2 cellular contexts compared by ENCODE assay signal in genomic region chr5:180346358-180346757, GRCh38.
TF ChIP-seq lines count a peak whose summit lies in the region.

No MANE protein-coding gene starts in this region.

TF ChIP-seq in WTC11, 78 proteins besides CTCF, POLR2A, EP300 and RAD21 (continues in another document):
- no peak for TF ChIP-seq PREB (CRISPR knock-in tag; IDR thresholded peaks at IDR 0.05; ENCODE audit: borderline replicate concordance)
- no peak for TF ChIP-seq ZNF281 (CRISPR knock-in tag; IDR thresholded peaks at IDR 0.05)
- TF ChIP-seq JAZF1 (CRISPR knock-in tag; IDR thresholded peaks at IDR 0.05): no peak
- no peak for TF ChIP-seq ZNF121 (CRISPR knock-in tag; IDR thresholded peaks at IDR 0.05)
- no peak for TF ChIP-seq ZNF532 (CRISPR knock-in tag; IDR thresholded peaks at IDR 0.05; ENCODE audit: borderline replicate concordance)
- TF ChIP-seq ZNF317 (CRISPR knock-in tag; IDR thresholded peaks at IDR 0.05; ENCODE audit: borderline replicate concordance, low read depth): no peak
- TF ChIP-seq ZNF263 (CRISPR knock-in tag; IDR thresholded peaks at IDR 0.05; ENCODE audit: low read depth): no peak
- TF ChIP-seq NFE2L1 (CRISPR knock-in tag; IDR thresholded peaks at IDR 0.05): no peak
- no peak for TF ChIP-seq AFF4 (CRISPR knock-in tag; IDR thresholded peaks at IDR 0.05; ENCODE audit: borderline replicate concordance)
- no peak for TF ChIP-seq GABPB1 (CRISPR knock-in tag; IDR thresholded peaks at IDR 0.05)
- TF ChIP-seq FOXK1 (CRISPR knock-in tag; IDR thresholded peaks at IDR 0.05): no peak

TF ChIP-seq in HepG2, 621 proteins besides CTCF, POLR2A, EP300 and RAD21 (continued from another document):
- peak; percentile 50 for TF ChIP-seq CREB1 (IDR thresholded peaks at IDR 0.05)
- no peak for TF ChIP-seq CREB1 (CRISPR knock-in tag; IDR thresholded peaks at IDR 0.05)
- TF ChIP-seq PBX2 (CRISPR knock-in tag; IDR thresholded peaks at IDR 0.05): no peak
- TF ChIP-seq ZC3H4 (CRISPR knock-in tag; IDR thresholded peaks at IDR 0.05; ENCODE audit: borderline replicate concordance): no peak
